ENCODE assay signal across 14 cellular contexts in genomic region chr11:16397355-16397754, GRCh38. TPM values are rescaled to one million over a fixed set of nuclear protein-coding genes. Genes with fewer than 3 reads are reported as not detected.
"Had no signal": no experiment of that assay in that cellular context is flagged by ENCODE, and none has a peak within 500 bp of the region (broad histone marks: within the 10 kb centered on the region; RNA-seq: fewer than 3 reads in every experiment).

No MANE protein-coding gene starts in this region.

- ATAC-seq: activated T-helper 17 cell treated with anti-CD3 and anti-CD28 coated beads, Interleukin-2, amount 50 U/mL, for 72 hours; stimulated activated memory B cell treated with anti-CD40 and anti-IgM and Interleukin-4, amounts not matched to agents 10 μg/mL and 1 μg/mL and 100 μg/mL, for 72 hours; T-helper 17 cell had no signal

- H3K27ac ChIP-seq: esophagus muscularis mucosa, ovary, transverse colon had no signal

- H3K27ac Mint-ChIP-seq: activated B cell treated with CpG ODN at 0.5 μM for 24 hours; activated naive CD4-positive, alpha-beta T cell treated with anti-CD3 and anti-CD28 coated beads for 36 hours; activated T-helper 17 cell treated with anti-CD3 and anti-CD28 coated beads, Interleukin-2, amount 50 U/mL, for 72 hours; dendritic cell treated with granulocyte-macrophage colony-stimulating factor and Interleukin-4, amounts not matched to agents 40 ng/mL and 50 ng/mL, for 4 days; stimulated activated memory B cell treated with anti-CD40 and anti-IgM and Interleukin-4, amounts not matched to agents 10 μg/mL and 1 μg/mL and 100 μg/mL, for 72 hours; T-helper 17 cell had no signal

- DNase-seq: activated B cell treated with CpG ODN at 0.5 μM for 24 hours; activated CD4-positive, alpha-beta T cell treated with anti-CD3 and anti-CD28 coated beads, Interleukin-2, amount 50 U/mL, for 1 hour; activated naive CD4-positive, alpha-beta T cell treated with anti-CD3 and anti-CD28 coated beads for 36 hours; activated T-cell treated with anti-CD3 and anti-CD28 coated beads for 4 hours; ovary; retina; T-helper 17 cell; transverse colon had no signal

- H3K9me3 ChIP-seq: esophagus muscularis mucosa, ovary, transverse colon had no signal

- H3K27me3 ChIP-seq: esophagus muscularis mucosa, ovary, transverse colon had no signal

- H3K4me3 ChIP-seq: esophagus muscularis mucosa, ovary, transverse colon had no signal

- H3K36me3 Mint-ChIP-seq: stimulated activated memory B cell treated with anti-CD40 and anti-IgM and Interleukin-4, amounts not matched to agents 10 μg/mL and 1 μg/mL and 100 μg/mL, for 72 hours had no signal

- H3K36me3 ChIP-seq: esophagus muscularis mucosa, ovary, transverse colon had no signal

- H3K27me3 Mint-ChIP-seq: activated B cell treated with CpG ODN at 0.5 μM for 24 hours; activated T-helper 17 cell treated with anti-CD3 and anti-CD28 coated beads, Interleukin-2, amount 50 U/mL, for 72 hours; dendritic cell treated with granulocyte-macrophage colony-stimulating factor and Interleukin-4, amounts not matched to agents 40 ng/mL and 50 ng/mL, for 4 days; stimulated activated memory B cell treated with anti-CD40 and anti-IgM and Interleukin-4, amounts not matched to agents 10 μg/mL and 1 μg/mL and 100 μg/mL, for 72 hours; T-helper 17 cell had no signal

- H3K4me1 Mint-ChIP-seq: activated B cell treated with CpG ODN at 0.5 μM for 24 hours; activated T-helper 17 cell treated with anti-CD3 and anti-CD28 coated beads, Interleukin-2, amount 50 U/mL, for 72 hours; stimulated activated memory B cell treated with anti-CD40 and anti-IgM and Interleukin-4, amounts not matched to agents 10 μg/mL and 1 μg/mL and 100 μg/mL, for 72 hours; T-helper 17 cell had no signal

- H3K4me3 Mint-ChIP-seq: activated B cell treated with CpG ODN at 0.5 μM for 24 hours; activated naive CD4-positive, alpha-beta T cell treated with anti-CD3 and anti-CD28 coated beads for 36 hours; activated T-helper 17 cell treated with anti-CD3 and anti-CD28 coated beads, Interleukin-2, amount 50 U/mL, for 72 hours; dendritic cell treated with granulocyte-macrophage colony-stimulating factor and Interleukin-4, amounts not matched to agents 40 ng/mL and 50 ng/mL, for 4 days; neural crest cell; stimulated activated memory B cell treated with anti-CD40 and anti-IgM and Interleukin-4, amounts not matched to agents 10 μg/mL and 1 μg/mL and 100 μg/mL, for 72 hours; T-helper 17 cell had no signal

- H3K9me3 Mint-ChIP-seq: activated B cell treated with CpG ODN at 0.5 μM for 24 hours; activated naive CD4-positive, alpha-beta T cell treated with anti-CD3 and anti-CD28 coated beads for 36 hours; dendritic cell treated with granulocyte-macrophage colony-stimulating factor and Interleukin-4, amounts not matched to agents 40 ng/mL and 50 ng/mL, for 4 days; stimulated activated memory B cell treated with anti-CD40 and anti-IgM and Interleukin-4, amounts not matched to agents 10 μg/mL and 1 μg/mL and 100 μg/mL, for 72 hours had no signal

- H3K4me1 ChIP-seq: esophagus muscularis mucosa, transverse colon had no signal

RNA-seq across cellular contexts. Expression of gene SOX6, which starts 41.0 kb away (rescaled TPM):
- total RNA-seq: activated B cell treated with CpG ODN at 0.5 μM for 24 hours; activated CD8-positive, alpha-beta memory T cell treated with anti-CD3 and anti-CD28 coated beads for 36 hours; activated naive CD4-positive, alpha-beta T cell treated with anti-CD3 and anti-CD28 coated beads for 36 hours had no signal
